In the genomic region with DNA sequence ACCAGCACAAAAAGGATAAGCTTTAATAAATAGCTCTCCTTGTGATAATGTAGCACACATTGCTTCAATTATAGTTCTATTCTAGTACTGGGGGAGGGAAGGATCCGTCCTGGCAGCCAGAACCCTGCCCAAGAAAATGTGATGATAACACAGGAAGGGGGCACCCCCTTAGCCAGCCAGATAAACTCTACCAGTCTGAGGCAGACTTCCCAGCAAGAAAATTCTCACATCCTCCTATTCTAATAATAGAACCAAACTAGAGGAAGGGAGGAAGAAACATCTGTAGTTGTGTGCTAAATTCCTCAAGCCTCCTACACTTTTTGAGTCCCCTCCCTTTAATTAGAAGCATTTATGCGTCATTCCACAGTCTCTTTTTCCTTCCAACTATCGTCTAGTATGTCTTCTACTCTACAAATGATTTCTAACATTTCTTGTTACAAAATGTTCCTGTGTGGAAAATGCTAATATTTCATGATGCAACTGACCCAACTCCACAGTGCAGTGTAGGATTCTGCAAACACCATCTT, we compare ENCODE assay signal across 17 cellular contexts.
DNase-seq lines count a peak whose midpoint lies in the region; ATAC-seq and TF ChIP-seq lines count a peak whose summit lies in the region.
"Had no signal": no experiment of that assay in that cellular context is flagged by ENCODE, and none has a peak within 500 bp of the region (broad histone marks: within the 10 kb centered on the region; RNA-seq: fewer than 3 reads in every experiment).

No MANE protein-coding gene starts in this region.

- no peaks in the 10 kb centered on the region for H3K9me3 Mint-ChIP-seq in nephron
- no peaks in the 10 kb centered on the region for H3K9me3 Mint-ChIP-seq in activated CD4-positive, alpha-beta memory T cell treated with anti-CD3 and anti-CD28 coated beads, Interleukin-2, amount 10 ng/mL, durations not matched to agents 7 days and 5 days

- no peak for TF ChIP-seq CTCF in nephron (IDR thresholded peaks at IDR 0.05; ENCODE audit: unreplicated experiment in 3 of 3)

- H3K27ac Mint-ChIP-seq in nephron: peak overlapping the region; percentile 54 to 92 (median 78)
- no peak overlapping the region for H3K27ac Mint-ChIP-seq in activated CD4-positive, alpha-beta memory T cell treated with anti-CD3 and anti-CD28 coated beads, Interleukin-2, amount 10 ng/mL, durations not matched to agents 7 days and 5 days

- H3K36me3 Mint-ChIP-seq in nephron (ENCODE audit: low read depth): no peaks in the 10 kb centered on the region
- H3K36me3 Mint-ChIP-seq in activated CD4-positive, alpha-beta memory T cell treated with anti-CD3 and anti-CD28 coated beads, Interleukin-2, amount 10 ng/mL, durations not matched to agents 7 days and 5 days (ENCODE audit: low read depth): no peaks in the 10 kb centered on the region

- no peak overlapping the region for H3K4me3 ChIP-seq in aorta (ENCODE audit: low read length in 2 of 2)
- H3K4me3 ChIP-seq: MG63, stomach had no signal

- no peaks in the 10 kb centered on the region for H3K27me3 ChIP-seq in aorta (ENCODE audit: control insufficient read depth in 1 of 2, insufficient read depth in 2 of 2, low read length in 1 of 2)
- H3K27me3 ChIP-seq: MG63, stomach had no signal

- WGBS in aorta, 2 donors: 2 to 3% methylated on average over 3 of the region's 3 CpGs

- POLR2A ChIA-PET in activated CD4-positive, alpha-beta memory T cell treated with anti-CD3 and anti-CD28 coated beads, Interleukin-2, amount 10 ng/mL, durations not matched to agents 7 days and 5 days (lab: Charles Lee): no interaction called here

- intact Hi-C loops in Right ventricle myocardium inferior (cut with DNase I): no loop called here
- intact Hi-C loops in cardiac septum (cut with DNase I): loop anchor here (2.0 to 10.0 kb wide), 3 partner anchors 220 to 337 kb away; no protein-coding TSS in a partner anchor
- intact Hi-C loops in aorta (cut with DNase I): loop anchor here in 1 of 2 donors (2.0 to 10.0 kb wide), 2 partner anchors 260 to 1440 kb away; no protein-coding TSS in a partner anchor

- H3K4me1 ChIP-seq in aorta (ENCODE audit: control insufficient read depth in 1 of 2, insufficient read depth in 2 of 2, low read length in 2 of 2): peaks cover 0 to 3% of the 10 kb centered on the region in 2 donors
- H3K4me1 ChIP-seq: parathyroid adenoma, stomach had no signal

- no peaks in the 10 kb centered on the region for H3K9me3 ChIP-seq in aorta (ENCODE audit: control insufficient read depth, low read length)
- H3K9me3 ChIP-seq: MG63, stomach had no signal

- no peak overlapping the region for H3K4me3 Mint-ChIP-seq in nephron
- H3K4me3 Mint-ChIP-seq in activated CD4-positive, alpha-beta memory T cell treated with anti-CD3 and anti-CD28 coated beads, Interleukin-2, amount 10 ng/mL, durations not matched to agents 7 days and 5 days: no peak overlapping the region

- H3K27ac ChIP-seq in aorta (ENCODE audit: low read depth in 1 of 2, low read length in 2 of 2) (peak overlapping the region; percentile 67 to 89), substantia nigra (ENCODE audit: low read depth, low read length, poor library complexity, severe bottlenecking) (no peak overlapping the region)
- H3K27ac ChIP-seq: parathyroid adenoma had no signal

- DNase-seq in Right ventricle myocardium inferior (ENCODE audit: missing footprints) (no peak), cardiac septum (ENCODE audit: low spot score) (no peak), fibroblast of peridontal ligament (ENCODE audit: extremely low read depth) (peak; percentile 86), aorta (peak in 1 of 2 donors; percentile 64), substantia nigra (lab: John Stamatoyannopoulos, UW) (no peak)
- DNase-seq in activated CD4-positive, alpha-beta memory T cell treated with anti-CD3 and anti-CD28 coated beads, Interleukin-2, amount 10 ng/mL, durations not matched to agents 7 days and 5 days: no peak
- DNase-seq: 8988T, activated T-cell treated with anti-CD3 and anti-CD28 coated beads for 4 hours, DMS53, erythroblast, MG63, NCI-H510A treated with DMSO at 0.1 percent for 48 hours, stomach had no signal

- CTCF ChIA-PET in activated CD4-positive, alpha-beta memory T cell treated with anti-CD3 and anti-CD28 coated beads, Interleukin-2, amount 10 ng/mL, durations not matched to agents 7 days and 5 days (lab: Charles Lee): no interaction called here

- H3K4me1 Mint-ChIP-seq in nephron: peaks cover 16% of the 10 kb centered on the region
- no peaks in the 10 kb centered on the region for H3K4me1 Mint-ChIP-seq in activated CD4-positive, alpha-beta memory T cell treated with anti-CD3 and anti-CD28 coated beads, Interleukin-2, amount 10 ng/mL, durations not matched to agents 7 days and 5 days

- H3K36me3 ChIP-seq in aorta (ENCODE audit: control insufficient read depth in 1 of 2, insufficient read depth in 2 of 2, low read length in 1 of 2): no peaks in the 10 kb centered on the region
- H3K36me3 ChIP-seq: MG63, stomach had no signal

- no peaks in the 10 kb centered on the region for H3K27me3 Mint-ChIP-seq in nephron (ENCODE audit: low read depth)
- H3K27me3 Mint-ChIP-seq in activated CD4-positive, alpha-beta memory T cell treated with anti-CD3 and anti-CD28 coated beads, Interleukin-2, amount 10 ng/mL, durations not matched to agents 7 days and 5 days: no peaks in the 10 kb centered on the region

- ATAC-seq in Right ventricle myocardium inferior: peak; percentile 84
- peak; percentile 74 for ATAC-seq in aorta (ENCODE audit: low FRiP score)
- no peak for ATAC-seq in HG02610 (IDR thresholded peaks at IDR 0.05; ENCODE audit: unreplicated experiment)
- ATAC-seq: left lobe of liver had no signal
